Comparison of ENCODE assay signal across 8 cellular contexts in the genomic region with DNA sequence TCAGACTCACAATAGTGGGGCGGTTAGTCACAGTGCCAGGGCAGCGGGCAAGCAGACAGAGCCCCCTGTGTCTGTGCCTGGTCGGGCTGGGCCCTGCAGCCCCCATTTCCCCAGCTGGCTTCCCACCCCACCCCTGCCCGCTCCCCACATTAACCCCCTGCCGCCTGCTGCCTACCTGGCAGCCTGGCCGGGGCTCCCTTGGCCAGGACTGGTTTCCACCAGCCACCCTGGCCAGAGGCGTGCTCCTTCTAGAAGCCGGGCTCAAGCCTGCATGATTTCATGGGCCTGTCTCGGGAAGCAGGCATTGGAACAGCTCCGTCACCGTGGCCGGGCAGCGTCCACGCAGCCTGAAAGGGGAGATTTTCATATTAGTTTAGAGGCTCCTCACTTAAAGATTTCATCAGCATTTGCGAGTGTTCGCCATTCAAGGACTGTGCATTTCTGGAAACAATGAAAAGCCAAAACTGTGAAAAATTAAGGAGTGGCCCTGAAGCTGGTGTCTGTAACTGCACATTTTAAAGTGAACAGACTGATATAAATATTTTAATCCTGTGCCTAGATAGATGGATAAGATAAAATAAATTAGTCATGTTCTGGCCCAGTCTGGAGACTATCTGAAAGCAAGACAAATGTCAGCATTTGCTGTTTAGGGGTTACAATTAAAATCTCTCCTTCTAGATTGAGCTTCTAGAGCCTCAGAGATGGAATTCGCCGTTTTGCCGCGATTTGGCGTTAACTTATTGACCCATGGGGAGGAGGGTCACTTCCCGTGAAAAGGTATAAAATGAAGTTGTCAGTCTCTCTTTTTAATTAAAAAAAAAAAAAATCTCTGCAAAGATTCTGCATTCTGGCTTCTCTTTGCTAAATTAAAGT.
A peak's percentile ranks its signal among the peaks of the same experiment; 100 is the strongest.
DNase-seq lines count a peak whose midpoint lies in the region; ATAC-seq and TF ChIP-seq lines count a peak whose summit lies in the region.

No MANE protein-coding gene starts in this region.

- 1 to 3% methylated on average over 19 to 22 of the region's 22 CpGs for WGBS in GM23248 (ENCODE audit: low coverage in 1 of 2, low lambda C conversion rate in 2 of 2, missing lambda C conversion rate in 2 of 2), 2 experiments

- H3K9me3 ChIP-seq in GM23248 (ENCODE audit: low read depth) = no peaks in the 10 kb centered on the region
- no peaks in the 10 kb centered on the region for H3K9me3 ChIP-seq in SK-N-MC (ENCODE audit: low read depth, low read length)
- H3K9me3 ChIP-seq in gastrocnemius medialis = no peaks in the 10 kb centered on the region

- peaks cover 96% of the 10 kb centered on the region for H3K79me2 ChIP-seq in GM23248 (ENCODE audit: insufficient read depth)

- H3K9ac ChIP-seq in GM23248 (peak overlapping the region; percentile 91), SK-N-MC (ENCODE audit: insufficient read length) (peak overlapping the region; percentile 57)

- H3K9me2 ChIP-seq in GM23248 (ENCODE audit: insufficient read depth) = no peaks in the 10 kb centered on the region

- no peak for ATAC-seq in gastrocnemius medialis
- ATAC-seq in GM19351 (IDR thresholded peaks at IDR 0.05; ENCODE audit: unreplicated experiment) = no peak
- ATAC-seq in GM18870 (IDR thresholded peaks at IDR 0.05; ENCODE audit: unreplicated experiment) = no peak

- H3F3A ChIP-seq in GM23248 (ENCODE audit: insufficient read depth) = peaks cover 45% of the 10 kb centered on the region

- H3K4me3 ChIP-seq in GM23248 (peak overlapping the region; percentile 77), SK-N-MC (peak overlapping the region; percentile 73), gastrocnemius medialis (peak overlapping the region; percentile 73 to 90 (median 84))

- peak overlapping the region; percentile 99 for H3K27ac ChIP-seq in GM23248
- peak overlapping the region; percentile 97 for H3K27ac ChIP-seq in SK-N-MC
- H3K27ac ChIP-seq in gastrocnemius medialis = peak overlapping the region; percentile 98 to 99 (median 98)

- H4K20me1 ChIP-seq in GM23248 (ENCODE audit: insufficient read depth) = no peaks in the 10 kb centered on the region

- in situ Hi-C loops in GM23248 (cut with MboI) = no loop called here
- in situ Hi-C loops in gastrocnemius medialis (cut with MboI; ENCODE audit: low sequenced_read_pairs in 4 of 4) = no loop called here

- no peak for TF ChIP-seq POLR2A in gastrocnemius medialis (IDR thresholded peaks at IDR 0.05)

- H3K27me3 ChIP-seq in GM23248 (replicated peaks; ENCODE audit: insufficient read depth) (no peaks in the 10 kb centered on the region), gastrocnemius medialis (no peaks in the 10 kb centered on the region)

- DNase-seq in GM23248 (peak; percentile 83), SK-N-MC (ENCODE audit: low read depth, low spot score) (no peak), head of caudate nucleus (peak; percentile 81 to 98 (median 94)), gastrocnemius medialis (peak in 1 of 2 donors; percentile 48), SKM-1 (lab: John Stamatoyannopoulos, UW; ENCODE audit: unreplicated experiment) (no peak), NCI-H2196 treated with DMSO at 0.1 percent for 48 hours (lab: John Stamatoyannopoulos, UW; ENCODE audit: unreplicated experiment) (no peak)

- TF ChIP-seq CTCF in gastrocnemius medialis (IDR thresholded peaks at IDR 0.05 in 4 of 5, conservative IDR thresholded peaks at IDR 0.05 in 1 of 5) = no peak

- peak overlapping the region; percentile 97 for H3K4me2 ChIP-seq in GM23248 (ENCODE audit: unreplicated experiment)

- intact Hi-C loops in head of caudate nucleus (cut with DNase I) = loop anchor here (2.0 kb wide), 1 partner anchor 14 kb away; no protein-coding TSS in a partner anchor
- intact Hi-C loops in gastrocnemius medialis (cut with DNase I; ENCODE audit: low total_unique reads) = no loop called here

- H2AFZ ChIP-seq in GM23248 = no peak overlapping the region

- no peaks in the 10 kb centered on the region for H3K36me3 ChIP-seq in GM23248 (ENCODE audit: low read depth)
- no peaks in the 10 kb centered on the region for H3K36me3 ChIP-seq in SK-N-MC (ENCODE audit: insufficient read depth, low read length)
- H3K36me3 ChIP-seq in gastrocnemius medialis = no peaks in the 10 kb centered on the region

- H3K4me1 ChIP-seq in GM23248 (ENCODE audit: insufficient read depth) = peaks cover 61% of the 10 kb centered on the region
- peaks cover 78 to 82% of the 10 kb centered on the region in 2 donors for H3K4me1 ChIP-seq in gastrocnemius medialis

Comparison
In these comparisons a context has a peak if more than half of its experiments do, and no peak if none do; other contexts are left out.
1. DNase-seq: peak in GM23248 (single experiment) and head of caudate nucleus (42 of 42); none in SK-N-MC (single experiment), SKM-1 (single experiment) and NCI-H2196 treated with DMSO at 0.1 percent for 48 hours (single experiment).
2. Peak in every context shown above with its lines, with median percentiles within 50 percentile points of each other: H3K27ac ChIP-seq and H3K4me3 ChIP-seq.